17 cellular contexts compared by ENCODE assay signal in genomic region chr2:9493478-9493877, GRCh38. TPM values are rescaled to one million over a fixed set of nuclear protein-coding genes. Genes with fewer than 3 reads are reported as not detected.
DNase-seq lines count a peak whose midpoint lies in the region; ATAC-seq lines count a peak whose summit lies in the region.
"Had no signal": no experiment of that assay in that cellular context is flagged by ENCODE, and none has a peak within 500 bp of the region (broad histone marks: within the 10 kb centered on the region; RNA-seq: fewer than 3 reads in every experiment).

No MANE protein-coding gene starts in this region.

- peak overlapping the region in 1 of 2 donors; percentile 4 for H3K27ac Mint-ChIP-seq in activated naive CD4-positive, alpha-beta T cell treated with anti-CD3 and anti-CD28 coated beads, Interleukin-2, amount 50 U/mL, for 72 hours
- H3K27ac Mint-ChIP-seq in central memory CD8-positive, alpha-beta T cell (ENCODE audit: low read depth), result peak overlapping the region; percentile 70

- peaks cover 12% of the 10 kb centered on the region for H3K4me1 Mint-ChIP-seq in central memory CD8-positive, alpha-beta T cell

- no peaks in the 10 kb centered on the region for H3K27me3 Mint-ChIP-seq in central memory CD8-positive, alpha-beta T cell

- peaks cover 13 to 21% of the 10 kb centered on the region in 2 donors for H3K36me3 Mint-ChIP-seq in activated naive CD4-positive, alpha-beta T cell treated with anti-CD3 and anti-CD28 coated beads, Interleukin-2, amount 50 U/mL, for 72 hours
- peaks cover 66% of the 10 kb centered on the region for H3K36me3 Mint-ChIP-seq in central memory CD8-positive, alpha-beta T cell (ENCODE audit: insufficient read depth)

- ATAC-seq in activated CD4-positive, CD25-positive, alpha-beta regulatory T cell treated with anti-CD3 and anti-CD28 coated beads, Interleukin-2, amount 50 U/mL, for 24 hours, result peak; percentile 53 to 54
- ATAC-seq in activated naive CD4-positive, alpha-beta T cell treated with anti-CD3 and anti-CD28 coated beads, Interleukin-2, amount 50 U/mL, for 72 hours, result peak; percentile 58 to 71
- no peak for ATAC-seq in central memory CD8-positive, alpha-beta T cell (replicated peaks; ENCODE audit: extremely low read depth, poor library complexity, severe bottlenecking)
- ATAC-seq in GM18909 (IDR thresholded peaks at IDR 0.05; ENCODE audit: poor library complexity, unreplicated experiment), result no peak

- H3K9me3 Mint-ChIP-seq in activated naive CD4-positive, alpha-beta T cell treated with anti-CD3 and anti-CD28 coated beads, Interleukin-2, amount 50 U/mL, for 72 hours, result no peaks in the 10 kb centered on the region
- no peaks in the 10 kb centered on the region for H3K9me3 Mint-ChIP-seq in central memory CD8-positive, alpha-beta T cell

- no peak overlapping the region for H3K4me3 Mint-ChIP-seq in central memory CD8-positive, alpha-beta T cell

- no peak for DNase-seq in activated CD4-positive, CD25-positive, alpha-beta regulatory T cell treated with anti-CD3 and anti-CD28 coated beads, Interleukin-2, amount 50 U/mL, for 72 hours
- no peak for DNase-seq in activated naive CD4-positive, alpha-beta T cell treated with anti-CD3 and anti-CD28 coated beads, Interleukin-2, amount 50 U/mL, for 72 hours (ENCODE audit: low spot score in 2 of 2)
- no peak for DNase-seq in activated naive CD4-positive, alpha-beta T cell treated with Interleukin-2 at 50 U/mL for 16 hours
- no peak for DNase-seq in central memory CD8-positive, alpha-beta T cell (ENCODE audit: low spot score in 2 of 2)
- DNase-seq in superior temporal gyrus (ENCODE audit: extremely low spot score), result peak; percentile 65
- DNase-seq in Ammon's horn (ENCODE audit: low spot score), result no peak
- DNase-seq: Caco-2, HCEC 1CT, Karpas-422, MM.1S, NCI-H1105, NCI-H1694 treated with DMSO at 0.1 percent for 48 hours, NCI-H446 treated with DMSO at 0.1 percent for 48 hours, NCI-H748 treated with DMSO at 0.1 percent for 48 hours, PC-9 had no signal

RNA-seq across cellular contexts. Expression of gene IAH1, which starts 19.1 kb away (rescaled TPM):
- 10 to 100 TPM; 65.8 TPM for total RNA-seq in activated naive CD4-positive, alpha-beta T cell treated with anti-CD3 and anti-CD28 coated beads, Interleukin-2, amount 50 U/mL, for 72 hours

Comparison
In these comparisons a context has a peak if more than half of its experiments do, and no peak if none do; other contexts are left out.
1. ATAC-seq: peak in activated CD4-positive, CD25-positive, alpha-beta regulatory T cell treated with anti-CD3 and anti-CD28 coated beads, Interleukin-2, amount 50 U/mL, for 24 hours (2 of 2) and activated naive CD4-positive, alpha-beta T cell treated with anti-CD3 and anti-CD28 coated beads, Interleukin-2, amount 50 U/mL, for 72 hours (2 of 2); none in central memory CD8-positive, alpha-beta T cell (single experiment) and GM18909 (single experiment).